In the genomic region with DNA sequence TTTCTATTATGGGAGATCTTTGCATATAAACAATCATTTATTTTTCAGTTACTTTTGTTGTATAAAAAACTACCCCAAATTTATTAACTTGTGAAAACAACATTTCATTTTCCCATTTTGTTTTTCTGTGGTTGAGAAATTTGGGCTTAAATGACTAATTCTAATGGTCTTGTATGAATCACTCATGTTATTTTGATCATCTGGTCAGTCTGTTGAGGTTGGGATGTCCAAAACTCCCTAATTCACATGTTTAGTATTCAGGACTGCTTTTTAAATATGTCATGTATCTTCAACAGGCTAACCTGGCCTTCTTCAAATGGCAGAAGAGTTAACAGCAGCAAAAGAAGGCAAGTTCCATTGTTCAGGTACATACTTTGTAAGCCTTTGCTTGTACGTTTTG, we compare ENCODE assay signal across 19 cellular contexts.
DNase-seq lines count a peak whose midpoint lies in the region; ATAC-seq, FAIRE-seq and TF ChIP-seq lines count a peak whose summit lies in the region.
"Had no signal": no experiment of that assay in that cellular context is flagged by ENCODE, and none has a peak within 500 bp of the region (broad histone marks: within the 10 kb centered on the region; RNA-seq: fewer than 3 reads in every experiment).

No MANE protein-coding gene starts in this region.

- H3K4me3 Mint-ChIP-seq in MCF 10A (ENCODE audit: unreplicated experiment) = no peak overlapping the region
- H3K4me3 Mint-ChIP-seq: nephron progenitor cell had no signal

- peak; percentile 75 for ATAC-seq in GM21717 (IDR thresholded peaks at IDR 0.05; ENCODE audit: unreplicated experiment)
- ATAC-seq in HG03045 (IDR thresholded peaks at IDR 0.05; ENCODE audit: unreplicated experiment) = peak; percentile 79
- ATAC-seq in GM21367 (IDR thresholded peaks at IDR 0.05; ENCODE audit: unreplicated experiment) = no peak
- ATAC-seq in HepG2 = no peak

- no peak overlapping the region for H2BK15ac ChIP-seq in neuronal stem cell (ENCODE audit: low read length)

- POLR2A ChIA-PET in MCF 10A (lab: Yijun Ruan, JAX) (no interaction called here), HepG2 (lab: Yijun Ruan, JAX) (no interaction called here)

- H3K4ac ChIP-seq in neuronal stem cell (ENCODE audit: low read length) = no peak overlapping the region

- TF ChIP-seq POLR2A in breast epithelium (IDR thresholded peaks at IDR 0.05) = no peak
- no peak for TF ChIP-seq POLR2A in HepG2 (IDR thresholded peaks at IDR 0.05; ENCODE audit: insufficient read depth in 1 of 2, low read depth in 2 of 2, low read length in 2 of 2)

- no CpG with 5 or more reads among the region's 1 CpG for WGBS in neuronal stem cell (ENCODE audit: extremely low coverage in 2 of 2, insufficient read length in 2 of 2, insufficient replicate concordance in 1 of 2), 2 donors
- 41% methylated on average over 1 of the region's 1 CpG for WGBS in HepG2 (ENCODE audit: low lambda C conversion rate)

- no peak overlapping the region for H3K4me2 ChIP-seq in neuronal stem cell (ENCODE audit: insufficient read depth, low read length, poor library complexity, severe bottlenecking)
- H3K4me2 ChIP-seq in HepG2 (ENCODE audit: low read depth, low read length) = no peak overlapping the region

- H3K4me1 ChIP-seq in breast epithelium = no peaks in the 10 kb centered on the region
- no peaks in the 10 kb centered on the region for H3K4me1 ChIP-seq in neuronal stem cell (ENCODE audit: control insufficient read depth in 2 of 2, insufficient read depth in 1 of 2, low read depth in 1 of 2, low read length in 2 of 2)
- H3K4me1 ChIP-seq in tibial artery = no peaks in the 10 kb centered on the region
- no peaks in the 10 kb centered on the region for H3K4me1 ChIP-seq in HepG2 (ENCODE audit: insufficient read depth, low read length)
- H3K4me1 ChIP-seq: colonic mucosa, testis had no signal

- intact Hi-C loops in MCF 10A (cut with micrococcal nuclease) = no loop called here
- intact Hi-C loops in breast epithelium (cut with DNase I; ENCODE audit: low total_unique reads) = no loop called here
- intact Hi-C loops in tibial artery (cut with DNase I; ENCODE audit: low total_unique reads) = no loop called here
- intact Hi-C loops in HepG2 (cut with micrococcal nuclease; ENCODE audit: unreplicated experiment) = no loop called here

- FAIRE-seq in HepG2 (lab: Jason Lieb, UNC) = no peak
- FAIRE-seq: astrocyte had no signal

- no peaks in the 10 kb centered on the region for H3K79me2 ChIP-seq in HepG2 (ENCODE audit: insufficient read depth, low read length)

- H2BK12ac ChIP-seq in neuronal stem cell (ENCODE audit: low read length) = no peak overlapping the region

- H4K8ac ChIP-seq in neuronal stem cell (ENCODE audit: low read depth, low read length) = no peak overlapping the region

- H3K27ac ChIP-seq in breast epithelium (no peak overlapping the region), neuronal stem cell (replicated peaks; ENCODE audit: low read length) (peak overlapping the region; percentile 31), tibial artery (no peak overlapping the region), HepG2 (ENCODE audit: extremely low read length, insufficient read depth, low read length) (no peak overlapping the region)
- H3K27ac ChIP-seq: 22Rv1, colonic mucosa, testis had no signal

- H3K27me3 ChIP-seq in breast epithelium (no peaks in the 10 kb centered on the region), neuronal stem cell (ENCODE audit: control insufficient read depth in 3 of 3, insufficient read depth in 3 of 3, low read depth in 1 of 3, low read length in 3 of 3) (no peaks in the 10 kb centered on the region), tibial artery (no peaks in the 10 kb centered on the region), HepG2 (ENCODE audit: control insufficient read depth in 1 of 2, insufficient read depth in 2 of 2, low read length in 2 of 2) (no peaks in the 10 kb centered on the region)
- H3K27me3 ChIP-seq: colonic mucosa, testis had no signal

- no peak overlapping the region for H2BK120ac ChIP-seq in neuronal stem cell (ENCODE audit: low read depth, low read length)

- DNase-seq in MCF 10A (ENCODE audit: unreplicated experiment) (peak; percentile 12), breast epithelium (ENCODE audit: low spot score in 2 of 2) (no peak), neuronal stem cell (ENCODE audit: low spot score) (no peak), tibial artery (no peak), HepG2 (ENCODE audit: low spot score) (no peak)
- DNase-seq: activated CD4-positive, CD25-positive, alpha-beta regulatory T cell treated with anti-CD3 and anti-CD28 coated beads, Interleukin-2, amount 50 U/mL, for 72 hours; activated gamma-delta T cell treated with Interleukin-2 at 50 U/mL for 16 hours; C1 segment of cervical spinal cord; colonic mucosa; NCI-H2171; nephron progenitor cell; SHP77; stimulated activated CD4-positive, alpha-beta T cell treated with anti-CD3 and anti-CD28 coated beads, Interleukin-1b, Interleukin-23, amount 100 ng/mL, for 48 hours; testis had no signal

- no peaks in the 10 kb centered on the region for H4K20me1 ChIP-seq in HepG2 (ENCODE audit: insufficient read depth, low read length)

- TF ChIP-seq EP300 in HepG2 (IDR thresholded peaks at IDR 0.05; ENCODE audit: low read depth in 2 of 2, low read length in 2 of 2) = no peak
- no peak for TF ChIP-seq EP300 in HepG2 (CRISPR knock-in tag; IDR thresholded peaks at IDR 0.05; ENCODE audit: borderline replicate concordance)

- no peaks in the 10 kb centered on the region for H3K36me3 ChIP-seq in breast epithelium
- H3K36me3 ChIP-seq in neuronal stem cell (replicated peaks in 1 of 2; ENCODE audit: control insufficient read depth in 2 of 2, insufficient read depth in 2 of 2, low read length in 2 of 2) = no peaks in the 10 kb centered on the region
- no peaks in the 10 kb centered on the region for H3K36me3 ChIP-seq in tibial artery
- H3K36me3 ChIP-seq in HepG2 (replicated peaks in 1 of 2; ENCODE audit: control insufficient read depth in 1 of 2, insufficient read depth in 2 of 2, low read length in 2 of 2) = no peaks in the 10 kb centered on the region
- H3K36me3 ChIP-seq: colonic mucosa had no signal

- in situ Hi-C loops in HepG2 (cut with HindIII; ENCODE audit: extremely low pct_ligation_motif_present, low pct_unique_long_range_greater_than_20kb) = no loop called here

- TF ChIP-seq RAD21 in HepG2 (CRISPR knock-in tag; IDR thresholded peaks at IDR 0.05) = no peak

- no peak overlapping the region for H3K18ac ChIP-seq in neuronal stem cell (ENCODE audit: low read length)

- CTCF ChIA-PET in MCF 10A (lab: Yijun Ruan, JAX) = no interaction called here
- CTCF ChIA-PET in HepG2 (lab: Yijun Ruan, JAX; ENCODE audit: low intra/inter-chr PET ratio, low total read pairs) = no interaction called here

- no peaks in the 10 kb centered on the region for H3K9me3 Mint-ChIP-seq in MCF 10A (ENCODE audit: unreplicated experiment)
- H3K9me3 Mint-ChIP-seq: nephron progenitor cell had no signal

- no TSS peak for BruUV-seq in MCF 10A (replicated peaks; lab: Mats Ljungman, UMichigan)
- no TSS peak for BruUV-seq in HepG2 (replicated peaks; lab: Mats Ljungman, UMichigan)

- H3K79me1 ChIP-seq in neuronal stem cell (ENCODE audit: low read depth, low read length) = no peaks in the 10 kb centered on the region

- H2BK5ac ChIP-seq in neuronal stem cell (ENCODE audit: low read length) = no peak overlapping the region

- H2AFZ ChIP-seq in neuronal stem cell (ENCODE audit: low read length) (no peak overlapping the region), HepG2 (ENCODE audit: low read length) (no peak overlapping the region)

- peak overlapping the region; percentile 27 for H3K27ac Mint-ChIP-seq in MCF 10A (ENCODE audit: low read depth, unreplicated experiment)
- H3K27ac Mint-ChIP-seq: nephron progenitor cell had no signal

- no peaks in the 10 kb centered on the region for H3K4me1 Mint-ChIP-seq in MCF 10A (ENCODE audit: insufficient read depth, unreplicated experiment)
- H3K4me1 Mint-ChIP-seq: nephron progenitor cell had no signal

- H3K4me3 ChIP-seq in breast epithelium = no peak overlapping the region
- no peak overlapping the region for H3K4me3 ChIP-seq in neuronal stem cell (ENCODE audit: low read length in 2 of 2)
- H3K4me3 ChIP-seq in tibial artery = no peak overlapping the region
- H3K4me3 ChIP-seq in HepG2 (replicated peaks in 1 of 3; ENCODE audit: insufficient read depth in 1 of 3, low read depth in 2 of 3, low read length in 3 of 3) = no peak overlapping the region
- H3K4me3 ChIP-seq: colonic mucosa, testis had no signal

- H2AK5ac ChIP-seq in neuronal stem cell (ENCODE audit: low read depth, low read length) = no peak overlapping the region

- no peaks in the 10 kb centered on the region for H3K27me3 Mint-ChIP-seq in MCF 10A (ENCODE audit: insufficient read depth, unreplicated experiment)

- H3K14ac ChIP-seq in neuronal stem cell (ENCODE audit: low read length) = no peak overlapping the region

- H3K9me3 ChIP-seq in breast epithelium = no peaks in the 10 kb centered on the region
- H3K9me3 ChIP-seq in neuronal stem cell (replicated peaks in 1 of 2; ENCODE audit: control insufficient read depth in 2 of 2, insufficient read depth in 1 of 2, low read depth in 1 of 2, low read length in 2 of 2) = peaks cover 0 to under 1% of the 10 kb centered on the region in 2 donors
- H3K9me3 ChIP-seq in tibial artery = no peaks in the 10 kb centered on the region
- H3K9me3 ChIP-seq in HepG2 (ENCODE audit: low read length) = peaks cover 59% of the 10 kb centered on the region
- H3K9me3 ChIP-seq: colonic mucosa, testis had no signal

- H3K9ac ChIP-seq in neuronal stem cell (ENCODE audit: low read depth, low read length, poor library complexity) = no peak overlapping the region
- H3K9ac ChIP-seq in HepG2 (ENCODE audit: insufficient read depth, low read depth, low read length) = no peak overlapping the region

- TF ChIP-seq CTCF in MCF 10A (IDR thresholded peaks at IDR 0.05; ENCODE audit: unreplicated experiment) (no peak), breast epithelium (IDR thresholded peaks at IDR 0.05) (no peak), tibial artery (IDR thresholded peaks at IDR 0.05) (no peak), HepG2 (CRISPR knock-in tag; IDR thresholded peaks at IDR 0.05) (no peak)

- H3K23ac ChIP-seq in neuronal stem cell (ENCODE audit: low read depth, low read length, poor library complexity) = no peak overlapping the region

- no peaks in the 10 kb centered on the region for H3K36me3 Mint-ChIP-seq in MCF 10A (ENCODE audit: insufficient read depth, unreplicated experiment)

- H4K91ac ChIP-seq in neuronal stem cell (ENCODE audit: low read depth, low read length, poor library complexity) = no peak overlapping the region

TF ChIP-seq in HepG2, 621 proteins besides CTCF, POLR2A, EP300 and RAD21 (continues in another document):
- no peak for TF ChIP-seq TBL1XR1 (IDR thresholded peaks at IDR 0.05; ENCODE audit: borderline replicate concordance, low read length, partially characterized antibody)
- no peak for TF ChIP-seq ZNF720 (CRISPR knock-in tag; IDR thresholded peaks at IDR 0.05)
- no peak for TF ChIP-seq ZNF510 (CRISPR knock-in tag; IDR thresholded peaks at IDR 0.05; ENCODE audit: low read depth)
- no peak for TF ChIP-seq NFYC (CRISPR knock-in tag; IDR thresholded peaks at IDR 0.05)
- no peak for TF ChIP-seq KDM2A (CRISPR knock-in tag; IDR thresholded peaks at IDR 0.05; ENCODE audit: borderline replicate concordance, low read depth)

Comparison
In these comparisons a context has a peak if more than half of its experiments do, and no peak if none do; other contexts are left out.
1. ATAC-seq: peak in GM21717 (single experiment) and HG03045 (single experiment); none in GM21367 (single experiment) and HepG2 (single experiment).